ENCODE assay signal across 1 cellular context in the genomic region with DNA sequence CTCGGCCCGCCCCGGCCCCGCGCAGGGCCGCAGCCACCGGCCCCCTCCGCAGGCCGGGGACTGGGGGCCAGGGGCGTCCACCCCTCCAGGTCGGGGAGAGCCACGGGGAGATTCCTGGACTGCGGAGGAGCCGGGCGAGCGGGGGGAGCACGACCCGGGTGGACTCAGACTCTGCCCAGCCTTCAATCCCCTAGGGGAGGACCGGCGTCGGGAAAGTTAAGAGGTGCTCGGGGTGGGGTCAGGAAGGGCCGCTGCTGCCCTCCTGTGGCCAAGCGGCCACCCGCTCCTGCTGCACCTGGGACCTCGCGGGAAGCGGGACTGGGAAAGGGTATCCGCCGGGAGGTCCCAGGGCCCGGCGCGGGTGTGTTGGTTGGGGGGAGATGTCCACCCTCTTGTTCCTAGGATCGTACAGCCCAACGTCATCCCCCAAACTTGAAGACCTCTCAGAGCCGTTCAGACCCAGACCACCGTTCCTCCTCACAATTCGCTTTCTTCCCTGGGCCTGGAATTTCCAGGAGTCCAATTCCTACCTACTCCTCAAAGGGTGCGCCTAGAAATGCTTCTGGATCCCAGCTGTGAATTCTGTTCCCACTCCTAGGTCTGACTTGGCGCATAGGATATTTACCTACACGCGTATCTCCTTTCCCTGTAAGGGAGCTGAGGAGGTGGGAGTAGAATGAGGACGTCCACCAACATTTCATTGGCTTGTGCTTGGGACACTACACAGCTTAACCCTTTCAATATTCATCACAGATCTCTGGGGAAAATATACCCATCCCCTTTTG.
TF ChIP-seq lines count a peak whose summit lies in the region.

No MANE protein-coding gene starts in this region.

TF ChIP-seq in K562, 482 proteins besides CTCF, POLR2A, EP300 and RAD21 (continued from another document and continues in another):
- 0 out of 2 replicates have a peak, but pooled peaks have one; percentile 22 for TF ChIP-seq NR3C1 (CRISPR knock-in tag; IDR thresholded peaks at IDR 0.05)
- no peak for TF ChIP-seq C11orf30 (IDR thresholded peaks at IDR 0.05; ENCODE audit: low read depth)
- TF ChIP-seq, protein P1, sequence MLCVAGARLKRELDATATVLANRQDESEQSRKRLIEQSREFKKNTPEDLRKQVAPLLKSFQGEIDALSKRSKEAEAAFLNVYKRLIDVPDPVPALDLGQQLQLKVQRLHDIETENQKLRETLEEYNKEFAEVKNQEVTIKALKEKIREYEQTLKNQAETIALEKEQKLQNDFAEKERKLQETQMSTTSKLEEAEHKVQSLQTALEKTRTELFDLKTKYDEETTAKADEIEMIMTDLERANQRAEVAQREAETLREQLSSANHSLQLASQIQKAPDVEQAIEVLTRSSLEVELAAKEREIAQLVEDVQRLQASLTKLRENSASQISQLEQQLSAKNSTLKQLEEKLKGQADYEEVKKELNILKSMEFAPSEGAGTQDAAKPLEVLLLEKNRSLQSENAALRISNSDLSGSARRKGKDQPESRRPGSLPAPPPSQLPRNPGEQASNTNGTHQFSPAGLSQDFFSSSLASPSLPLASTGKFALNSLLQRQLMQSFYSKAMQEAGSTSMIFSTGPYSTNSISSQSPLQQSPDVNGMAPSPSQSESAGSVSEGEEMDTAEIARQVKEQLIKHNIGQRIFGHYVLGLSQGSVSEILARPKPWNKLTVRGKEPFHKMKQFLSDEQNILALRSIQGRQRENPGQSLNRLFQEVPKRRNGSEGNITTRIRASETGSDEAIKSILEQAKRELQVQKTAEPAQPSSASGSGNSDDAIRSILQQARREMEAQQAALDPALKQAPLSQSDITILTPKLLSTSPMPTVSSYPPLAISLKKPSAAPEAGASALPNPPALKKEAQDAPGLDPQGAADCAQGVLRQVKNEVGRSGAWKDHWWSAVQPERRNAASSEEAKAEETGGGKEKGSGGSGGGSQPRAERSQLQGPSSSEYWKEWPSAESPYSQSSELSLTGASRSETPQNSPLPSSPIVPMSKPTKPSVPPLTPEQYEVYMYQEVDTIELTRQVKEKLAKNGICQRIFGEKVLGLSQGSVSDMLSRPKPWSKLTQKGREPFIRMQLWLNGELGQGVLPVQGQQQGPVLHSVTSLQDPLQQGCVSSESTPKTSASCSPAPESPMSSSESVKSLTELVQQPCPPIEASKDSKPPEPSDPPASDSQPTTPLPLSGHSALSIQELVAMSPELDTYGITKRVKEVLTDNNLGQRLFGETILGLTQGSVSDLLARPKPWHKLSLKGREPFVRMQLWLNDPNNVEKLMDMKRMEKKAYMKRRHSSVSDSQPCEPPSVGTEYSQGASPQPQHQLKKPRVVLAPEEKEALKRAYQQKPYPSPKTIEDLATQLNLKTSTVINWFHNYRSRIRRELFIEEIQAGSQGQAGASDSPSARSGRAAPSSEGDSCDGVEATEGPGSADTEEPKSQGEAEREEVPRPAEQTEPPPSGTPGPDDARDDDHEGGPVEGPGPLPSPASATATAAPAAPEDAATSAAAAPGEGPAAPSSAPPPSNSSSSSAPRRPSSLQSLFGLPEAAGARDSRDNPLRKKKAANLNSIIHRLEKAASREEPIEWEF (CRISPR knock-in tag; IDR thresholded peaks at IDR 0.05), result no peak
- TF ChIP-seq MEF2A (IDR thresholded peaks at IDR 0.05; ENCODE audit: control insufficient read depth, low read depth, low read length), result no peak
- TF ChIP-seq, protein P2, sequence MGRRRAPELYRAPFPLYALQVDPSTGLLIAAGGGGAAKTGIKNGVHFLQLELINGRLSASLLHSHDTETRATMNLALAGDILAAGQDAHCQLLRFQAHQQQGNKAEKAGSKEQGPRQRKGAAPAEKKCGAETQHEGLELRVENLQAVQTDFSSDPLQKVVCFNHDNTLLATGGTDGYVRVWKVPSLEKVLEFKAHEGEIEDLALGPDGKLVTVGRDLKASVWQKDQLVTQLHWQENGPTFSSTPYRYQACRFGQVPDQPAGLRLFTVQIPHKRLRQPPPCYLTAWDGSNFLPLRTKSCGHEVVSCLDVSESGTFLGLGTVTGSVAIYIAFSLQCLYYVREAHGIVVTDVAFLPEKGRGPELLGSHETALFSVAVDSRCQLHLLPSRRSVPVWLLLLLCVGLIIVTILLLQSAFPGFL (CRISPR knock-in tag; IDR thresholded peaks at IDR 0.05), result no peak
- TF ChIP-seq ZNF212 (CRISPR knock-in tag; IDR thresholded peaks at IDR 0.05), result no peak
- no peak for TF ChIP-seq MTF1 (CRISPR knock-in tag; IDR thresholded peaks at IDR 0.05; ENCODE audit: borderline replicate concordance)
- no peak for TF ChIP-seq HNRNPLL (IDR thresholded peaks at IDR 0.05; ENCODE audit: low read depth, low read length, poor library complexity, severe bottlenecking)
- TF ChIP-seq RBM17 (IDR thresholded peaks at IDR 0.05; ENCODE audit: borderline replicate concordance, low read depth, low read length), result no peak
- TF ChIP-seq GABPB1 (CRISPR knock-in tag; IDR thresholded peaks at IDR 0.05), result peak; percentile 58
- no peak for TF ChIP-seq NR2F6 (CRISPR knock-in tag; IDR thresholded peaks at IDR 0.05)
- no peak for TF ChIP-seq PCBP2 (IDR thresholded peaks at IDR 0.05; ENCODE audit: low read depth, low read length, poor library complexity, severe bottlenecking)
- TF ChIP-seq PHTF2 (CRISPR knock-in tag; IDR thresholded peaks at IDR 0.05), result no peak
- peak; percentile 67 for TF ChIP-seq POLR2G (IDR thresholded peaks at IDR 0.05; ENCODE audit: low read depth, low read length)
- TF ChIP-seq, protein P3, sequence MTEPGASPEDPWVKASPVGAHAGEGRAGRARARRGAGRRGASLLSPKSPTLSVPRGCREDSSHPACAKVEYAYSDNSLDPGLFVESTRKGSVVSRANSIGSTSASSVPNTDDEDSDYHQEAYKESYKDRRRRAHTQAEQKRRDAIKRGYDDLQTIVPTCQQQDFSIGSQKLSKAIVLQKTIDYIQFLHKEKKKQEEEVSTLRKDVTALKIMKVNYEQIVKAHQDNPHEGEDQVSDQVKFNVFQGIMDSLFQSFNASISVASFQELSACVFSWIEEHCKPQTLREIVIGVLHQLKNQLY (CRISPR knock-in tag; conservative IDR thresholded peaks at IDR 0.05), result no peak
- peak; percentile 54; the same call in 1 of the 2 replicates for TF ChIP-seq SOX6 (IDR thresholded peaks at IDR 0.05)
- no peak for TF ChIP-seq HNRNPL (IDR thresholded peaks at IDR 0.05; ENCODE audit: low read depth, low read length)
- TF ChIP-seq TAF9B (IDR thresholded peaks at IDR 0.05; ENCODE audit: partially characterized antibody), result no peak
- no peak for TF ChIP-seq TSC22D4 (tag; IDR thresholded peaks at IDR 0.05)
- no peak for TF ChIP-seq THRAP3 (IDR thresholded peaks at IDR 0.05; ENCODE audit: borderline replicate concordance)
- TF ChIP-seq, protein P4, sequence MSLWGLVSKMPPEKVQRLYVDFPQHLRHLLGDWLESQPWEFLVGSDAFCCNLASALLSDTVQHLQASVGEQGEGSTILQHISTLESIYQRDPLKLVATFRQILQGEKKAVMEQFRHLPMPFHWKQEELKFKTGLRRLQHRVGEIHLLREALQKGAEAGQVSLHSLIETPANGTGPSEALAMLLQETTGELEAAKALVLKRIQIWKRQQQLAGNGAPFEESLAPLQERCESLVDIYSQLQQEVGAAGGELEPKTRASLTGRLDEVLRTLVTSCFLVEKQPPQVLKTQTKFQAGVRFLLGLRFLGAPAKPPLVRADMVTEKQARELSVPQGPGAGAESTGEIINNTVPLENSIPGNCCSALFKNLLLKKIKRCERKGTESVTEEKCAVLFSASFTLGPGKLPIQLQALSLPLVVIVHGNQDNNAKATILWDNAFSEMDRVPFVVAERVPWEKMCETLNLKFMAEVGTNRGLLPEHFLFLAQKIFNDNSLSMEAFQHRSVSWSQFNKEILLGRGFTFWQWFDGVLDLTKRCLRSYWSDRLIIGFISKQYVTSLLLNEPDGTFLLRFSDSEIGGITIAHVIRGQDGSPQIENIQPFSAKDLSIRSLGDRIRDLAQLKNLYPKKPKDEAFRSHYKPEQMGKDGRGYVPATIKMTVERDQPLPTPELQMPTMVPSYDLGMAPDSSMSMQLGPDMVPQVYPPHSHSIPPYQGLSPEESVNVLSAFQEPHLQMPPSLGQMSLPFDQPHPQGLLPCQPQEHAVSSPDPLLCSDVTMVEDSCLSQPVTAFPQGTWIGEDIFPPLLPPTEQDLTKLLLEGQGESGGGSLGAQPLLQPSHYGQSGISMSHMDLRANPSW (CRISPR knock-in tag; IDR thresholded peaks at IDR 0.05), result no peak
- no peak for TF ChIP-seq ZNF778 (CRISPR knock-in tag; IDR thresholded peaks at IDR 0.05)
- no peak for TF ChIP-seq BDP1 (IDR thresholded peaks at IDR 0.05; ENCODE audit: insufficient read depth, insufficient read length)
- no peak for TF ChIP-seq ZFPM2 (CRISPR knock-in tag; IDR thresholded peaks at IDR 0.05)
- no peak for TF ChIP-seq NFE2L1 (tag; IDR thresholded peaks at IDR 0.05; ENCODE audit: borderline replicate concordance, low read depth)
- TF ChIP-seq, protein P5, sequence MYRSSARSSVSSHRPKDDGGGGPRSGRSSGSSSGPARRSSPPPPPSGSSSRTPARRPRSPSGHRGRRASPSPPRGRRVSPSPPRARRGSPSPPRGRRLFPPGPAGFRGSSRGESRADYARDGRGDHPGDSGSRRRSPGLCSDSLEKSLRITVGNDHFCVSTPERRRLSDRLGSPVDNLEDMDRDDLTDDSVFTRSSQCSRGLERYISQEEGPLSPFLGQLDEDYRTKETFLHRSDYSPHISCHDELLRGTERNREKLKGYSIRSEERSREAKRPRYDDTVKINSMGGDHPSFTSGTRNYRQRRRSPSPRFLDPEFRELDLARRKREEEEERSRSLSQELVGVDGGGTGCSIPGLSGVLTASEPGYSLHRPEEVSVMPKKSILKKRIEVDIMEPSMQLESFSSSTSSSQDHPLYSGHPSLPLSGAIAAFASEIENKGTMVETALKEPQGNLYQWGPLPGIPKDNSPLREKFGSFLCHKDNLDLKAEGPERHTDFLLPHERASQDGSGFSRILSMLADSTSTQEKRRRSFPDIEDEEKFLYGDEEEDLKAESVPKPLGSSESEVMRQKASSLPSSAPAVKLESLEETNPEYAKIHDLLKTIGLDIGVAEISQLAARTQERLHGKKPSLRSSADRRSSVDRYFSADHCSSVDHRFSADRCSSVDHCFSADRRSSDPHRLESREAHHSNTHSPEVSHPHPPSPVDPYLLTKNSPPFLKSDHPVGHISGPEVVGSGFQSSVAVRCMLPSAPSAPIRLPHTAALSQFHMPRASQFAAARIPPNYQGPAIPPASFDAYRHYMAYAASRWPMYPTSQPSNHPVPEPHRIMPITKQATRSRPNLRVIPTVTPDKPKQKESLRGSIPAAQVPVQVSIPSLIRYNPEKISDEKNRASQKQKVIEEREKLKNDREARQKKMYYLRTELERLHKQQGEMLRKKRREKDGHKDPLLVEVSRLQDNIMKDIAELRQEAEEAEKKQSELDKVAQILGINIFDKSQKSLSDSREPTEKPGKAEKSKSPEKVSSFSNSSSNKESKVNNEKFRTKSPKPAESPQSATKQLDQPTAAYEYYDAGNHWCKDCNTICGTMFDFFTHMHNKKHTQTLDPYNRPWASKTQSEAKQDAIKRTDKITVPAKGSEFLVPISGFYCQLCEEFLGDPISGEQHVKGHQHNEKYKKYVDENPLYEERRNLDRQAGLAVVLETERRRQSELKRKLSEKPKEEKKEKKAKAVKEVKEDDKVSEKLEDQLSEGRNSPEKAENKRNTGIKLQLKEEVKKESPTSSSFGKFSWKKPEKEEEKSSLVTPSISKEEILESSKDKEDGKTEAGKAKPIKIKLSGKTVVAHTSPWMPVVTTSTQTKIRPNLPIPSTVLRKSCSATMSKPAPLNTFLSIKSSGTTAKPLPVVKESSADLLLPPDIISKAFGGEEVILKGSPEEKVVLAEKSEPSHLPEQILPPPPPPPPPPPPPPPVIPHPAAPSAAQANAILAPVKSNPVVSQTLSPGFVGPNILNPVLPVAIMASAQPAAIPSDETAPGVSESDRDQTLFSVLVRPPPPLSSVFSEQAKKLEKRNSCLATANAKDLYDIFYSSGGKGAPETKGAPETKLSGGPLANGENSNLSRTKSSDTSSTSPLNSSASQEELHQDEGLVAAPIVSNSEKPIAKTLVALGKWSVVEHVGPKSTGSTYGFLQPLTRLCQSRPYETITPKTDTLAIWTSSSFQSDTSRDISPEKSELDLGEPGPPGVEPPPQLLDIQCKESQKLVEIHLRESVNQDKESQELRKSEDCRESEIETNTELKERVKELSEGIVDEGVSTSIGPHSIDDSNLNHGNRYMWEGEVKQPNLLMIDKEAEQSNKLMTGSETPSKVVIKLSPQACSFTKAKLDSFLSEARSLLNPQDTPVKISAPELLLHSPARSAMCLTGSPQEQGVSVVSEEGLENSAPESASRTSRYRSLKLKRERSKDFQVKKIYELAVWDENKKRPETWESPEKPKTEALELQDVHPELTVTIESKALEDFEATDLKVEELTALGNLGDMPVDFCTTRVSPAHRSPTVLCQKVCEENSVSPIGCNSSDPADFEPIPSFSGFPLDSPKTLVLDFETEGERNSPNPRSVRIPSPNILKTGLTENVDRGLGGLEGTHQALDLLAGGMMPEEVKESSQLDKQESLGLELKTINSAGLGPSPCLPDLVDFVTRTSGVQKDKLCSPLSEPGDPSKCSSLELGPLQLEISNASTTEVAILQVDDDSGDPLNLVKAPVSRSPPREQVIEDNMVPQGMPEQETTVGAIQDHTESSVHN (IDR thresholded peaks at IDR 0.05; ENCODE audit: borderline replicate concordance in 1 of 2, low read depth in 1 of 2), result no peak
- TF ChIP-seq MTA3 (IDR thresholded peaks at IDR 0.05; ENCODE audit: borderline replicate concordance), result peak; percentile 49; the same call in 1 of the 2 replicates
- TF ChIP-seq, protein P6, sequence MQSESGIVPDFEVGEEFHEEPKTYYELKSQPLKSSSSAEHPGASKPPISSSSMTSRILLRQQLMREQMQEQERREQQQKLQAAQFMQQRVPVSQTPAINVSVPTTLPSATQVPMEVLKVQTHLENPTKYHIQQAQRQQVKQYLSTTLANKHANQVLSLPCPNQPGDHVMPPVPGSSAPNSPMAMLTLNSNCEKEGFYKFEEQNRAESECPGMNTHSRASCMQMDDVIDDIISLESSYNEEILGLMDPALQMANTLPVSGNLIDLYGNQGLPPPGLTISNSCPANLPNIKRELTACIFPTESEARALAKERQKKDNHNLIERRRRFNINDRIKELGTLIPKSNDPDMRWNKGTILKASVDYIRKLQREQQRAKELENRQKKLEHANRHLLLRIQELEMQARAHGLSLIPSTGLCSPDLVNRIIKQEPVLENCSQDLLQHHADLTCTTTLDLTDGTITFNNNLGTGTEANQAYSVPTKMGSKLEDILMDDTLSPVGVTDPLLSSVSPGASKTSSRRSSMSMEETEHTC (IDR thresholded peaks at IDR 0.05), result no peak
- peak; percentile 15 for TF ChIP-seq RBBP5 (IDR thresholded peaks at IDR 0.05; ENCODE audit: borderline replicate concordance, insufficient read depth, low read length, poor library complexity, severe bottlenecking)
- TF ChIP-seq ZBTB1 (CRISPR knock-in tag; IDR thresholded peaks at IDR 0.05; ENCODE audit: borderline replicate concordance, low read depth), result no peak
- TF ChIP-seq RFX1 (IDR thresholded peaks at IDR 0.05), result no peak
- TF ChIP-seq, protein P7, sequence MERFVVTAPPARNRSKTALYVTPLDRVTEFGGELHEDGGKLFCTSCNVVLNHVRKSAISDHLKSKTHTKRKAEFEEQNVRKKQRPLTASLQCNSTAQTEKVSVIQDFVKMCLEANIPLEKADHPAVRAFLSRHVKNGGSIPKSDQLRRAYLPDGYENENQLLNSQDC (CRISPR knock-in tag; IDR thresholded peaks at IDR 0.05), result no peak
- no peak for TF ChIP-seq HNRNPH1 (optimal IDR thresholded peaks at IDR 0.05; ENCODE audit: low read depth, low read length)
- TF ChIP-seq E2F3 (CRISPR knock-in tag; IDR thresholded peaks at IDR 0.05), result no peak
- no peak for TF ChIP-seq ZNF134 (CRISPR knock-in tag; conservative IDR thresholded peaks at IDR 0.05)
- TF ChIP-seq KAT2B (IDR thresholded peaks at IDR 0.05; ENCODE audit: low read depth, low read length), result no peak
- no peak for TF ChIP-seq ZNF551 (CRISPR knock-in tag; IDR thresholded peaks at IDR 0.05)
